Comparison of ENCODE assay signal across 1 cellular context in the genomic region with DNA sequence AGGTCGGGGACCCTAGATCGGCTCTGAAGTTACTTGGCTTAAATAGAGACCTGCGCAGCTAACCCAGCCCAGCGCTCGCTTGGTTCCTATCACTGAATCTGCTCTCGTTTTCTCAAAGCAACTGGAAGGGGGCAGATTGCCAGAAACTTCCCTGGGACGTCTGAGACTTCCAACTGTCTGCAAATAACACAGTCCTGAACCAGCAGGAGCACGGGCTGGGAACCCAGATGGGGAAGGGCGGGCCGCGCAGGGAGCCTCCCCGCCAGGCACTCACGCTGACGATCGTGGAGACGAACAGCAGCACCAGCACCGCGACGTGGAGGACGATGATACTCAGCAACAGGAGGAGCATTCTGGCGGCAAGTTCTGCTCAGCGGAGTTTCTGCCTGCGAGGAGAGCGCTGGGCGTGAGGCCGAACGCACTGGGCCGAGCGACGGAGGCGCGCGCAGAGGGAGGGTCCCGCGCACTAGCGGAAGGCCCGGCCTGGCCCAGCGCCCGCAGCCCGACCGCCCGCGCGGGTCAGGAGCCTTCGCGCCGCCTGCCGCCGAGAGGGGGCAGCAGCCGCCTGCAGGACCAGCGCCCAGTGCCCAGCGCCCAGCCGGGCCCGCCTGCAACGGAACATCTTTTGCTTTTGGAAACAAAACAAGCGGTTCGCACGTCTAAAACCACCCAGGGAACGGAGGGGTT.
TF ChIP-seq lines count a peak whose summit lies in the region.

No MANE protein-coding gene starts in this region.

TF ChIP-seq in HepG2, 621 proteins besides CTCF, POLR2A, EP300 and RAD21 (continued from another document and continues in another):
- TF ChIP-seq, protein P1, sequence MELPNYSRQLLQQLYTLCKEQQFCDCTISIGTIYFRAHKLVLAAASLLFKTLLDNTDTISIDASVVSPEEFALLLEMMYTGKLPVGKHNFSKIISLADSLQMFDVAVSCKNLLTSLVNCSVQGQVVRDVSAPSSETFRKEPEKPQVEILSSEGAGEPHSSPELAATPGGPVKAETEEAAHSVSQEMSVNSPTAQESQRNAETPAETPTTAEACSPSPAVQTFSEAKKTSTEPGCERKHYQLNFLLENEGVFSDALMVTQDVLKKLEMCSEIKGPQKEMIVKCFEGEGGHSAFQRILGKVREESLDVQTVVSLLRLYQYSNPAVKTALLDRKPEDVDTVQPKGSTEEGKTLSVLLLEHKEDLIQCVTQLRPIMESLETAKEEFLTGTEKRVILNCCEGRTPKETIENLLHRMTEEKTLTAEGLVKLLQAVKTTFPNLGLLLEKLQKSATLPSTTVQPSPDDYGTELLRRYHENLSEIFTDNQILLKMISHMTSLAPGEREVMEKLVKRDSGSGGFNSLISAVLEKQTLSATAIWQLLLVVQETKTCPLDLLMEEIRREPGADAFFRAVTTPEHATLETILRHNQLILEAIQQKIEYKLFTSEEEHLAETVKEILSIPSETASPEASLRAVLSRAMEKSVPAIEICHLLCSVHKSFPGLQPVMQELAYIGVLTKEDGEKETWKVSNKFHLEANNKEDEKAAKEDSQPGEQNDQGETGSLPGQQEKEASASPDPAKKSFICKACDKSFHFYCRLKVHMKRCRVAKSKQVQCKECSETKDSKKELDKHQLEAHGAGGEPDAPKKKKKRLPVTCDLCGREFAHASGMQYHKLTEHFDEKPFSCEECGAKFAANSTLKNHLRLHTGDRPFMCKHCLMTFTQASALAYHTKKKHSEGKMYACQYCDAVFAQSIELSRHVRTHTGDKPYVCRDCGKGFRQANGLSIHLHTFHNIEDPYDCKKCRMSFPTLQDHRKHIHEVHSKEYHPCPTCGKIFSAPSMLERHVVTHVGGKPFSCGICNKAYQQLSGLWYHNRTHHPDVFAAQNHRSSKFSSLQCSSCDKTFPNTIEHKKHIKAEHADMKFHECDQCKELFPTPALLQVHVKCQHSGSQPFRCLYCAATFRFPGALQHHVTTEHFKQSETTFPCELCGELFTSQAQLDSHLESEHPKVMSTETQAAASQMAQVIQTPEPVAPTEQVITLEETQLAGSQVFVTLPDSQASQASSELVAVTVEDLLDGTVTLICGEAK (IDR thresholded peaks at IDR 0.05) = no peak
- TF ChIP-seq, protein P1 (CRISPR knock-in tag; IDR thresholded peaks at IDR 0.05) = no peak
- 0 out of 2 replicates have a peak, but pooled peaks have one; percentile 55 for TF ChIP-seq ZNF879 (CRISPR knock-in tag; IDR thresholded peaks at IDR 0.05)
- TF ChIP-seq, protein P2, sequence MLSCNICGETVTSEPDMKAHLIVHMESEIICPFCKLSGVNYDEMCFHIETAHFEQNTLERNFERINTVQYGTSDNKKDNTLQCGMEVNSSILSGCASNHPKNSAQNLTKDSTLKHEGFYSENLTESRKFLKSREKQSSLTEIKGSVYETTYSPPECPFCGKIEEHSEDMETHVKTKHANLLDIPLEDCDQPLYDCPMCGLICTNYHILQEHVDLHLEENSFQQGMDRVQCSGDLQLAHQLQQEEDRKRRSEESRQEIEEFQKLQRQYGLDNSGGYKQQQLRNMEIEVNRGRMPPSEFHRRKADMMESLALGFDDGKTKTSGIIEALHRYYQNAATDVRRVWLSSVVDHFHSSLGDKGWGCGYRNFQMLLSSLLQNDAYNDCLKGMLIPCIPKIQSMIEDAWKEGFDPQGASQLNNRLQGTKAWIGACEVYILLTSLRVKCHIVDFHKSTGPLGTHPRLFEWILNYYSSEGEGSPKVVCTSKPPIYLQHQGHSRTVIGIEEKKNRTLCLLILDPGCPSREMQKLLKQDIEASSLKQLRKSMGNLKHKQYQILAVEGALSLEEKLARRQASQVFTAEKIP (CRISPR knock-in tag; IDR thresholded peaks at IDR 0.05; ENCODE audit: borderline replicate concordance) = no peak
- TF ChIP-seq PAF1 (CRISPR knock-in tag; IDR thresholded peaks at IDR 0.05) = no peak
- TF ChIP-seq, protein P3, sequence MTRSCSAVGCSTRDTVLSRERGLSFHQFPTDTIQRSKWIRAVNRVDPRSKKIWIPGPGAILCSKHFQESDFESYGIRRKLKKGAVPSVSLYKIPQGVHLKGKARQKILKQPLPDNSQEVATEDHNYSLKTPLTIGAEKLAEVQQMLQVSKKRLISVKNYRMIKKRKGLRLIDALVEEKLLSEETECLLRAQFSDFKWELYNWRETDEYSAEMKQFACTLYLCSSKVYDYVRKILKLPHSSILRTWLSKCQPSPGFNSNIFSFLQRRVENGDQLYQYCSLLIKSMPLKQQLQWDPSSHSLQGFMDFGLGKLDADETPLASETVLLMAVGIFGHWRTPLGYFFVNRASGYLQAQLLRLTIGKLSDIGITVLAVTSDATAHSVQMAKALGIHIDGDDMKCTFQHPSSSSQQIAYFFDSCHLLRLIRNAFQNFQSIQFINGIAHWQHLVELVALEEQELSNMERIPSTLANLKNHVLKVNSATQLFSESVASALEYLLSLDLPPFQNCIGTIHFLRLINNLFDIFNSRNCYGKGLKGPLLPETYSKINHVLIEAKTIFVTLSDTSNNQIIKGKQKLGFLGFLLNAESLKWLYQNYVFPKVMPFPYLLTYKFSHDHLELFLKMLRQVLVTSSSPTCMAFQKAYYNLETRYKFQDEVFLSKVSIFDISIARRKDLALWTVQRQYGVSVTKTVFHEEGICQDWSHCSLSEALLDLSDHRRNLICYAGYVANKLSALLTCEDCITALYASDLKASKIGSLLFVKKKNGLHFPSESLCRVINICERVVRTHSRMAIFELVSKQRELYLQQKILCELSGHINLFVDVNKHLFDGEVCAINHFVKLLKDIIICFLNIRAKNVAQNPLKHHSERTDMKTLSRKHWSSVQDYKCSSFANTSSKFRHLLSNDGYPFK (CRISPR knock-in tag; IDR thresholded peaks at IDR 0.05; ENCODE audit: borderline replicate concordance) = no peak
- TF ChIP-seq PPARG (CRISPR knock-in tag; conservative IDR thresholded peaks at IDR 0.05) = no peak
- no peak for TF ChIP-seq POLR2AphosphoS2 (IDR thresholded peaks at IDR 0.05; ENCODE audit: low read depth, low read length)
- TF ChIP-seq ELF3 (CRISPR knock-in tag; IDR thresholded peaks at IDR 0.05) = 0 out of 2 replicates have a peak, but pooled peaks have one; percentile 21
- TF ChIP-seq, protein P4, sequence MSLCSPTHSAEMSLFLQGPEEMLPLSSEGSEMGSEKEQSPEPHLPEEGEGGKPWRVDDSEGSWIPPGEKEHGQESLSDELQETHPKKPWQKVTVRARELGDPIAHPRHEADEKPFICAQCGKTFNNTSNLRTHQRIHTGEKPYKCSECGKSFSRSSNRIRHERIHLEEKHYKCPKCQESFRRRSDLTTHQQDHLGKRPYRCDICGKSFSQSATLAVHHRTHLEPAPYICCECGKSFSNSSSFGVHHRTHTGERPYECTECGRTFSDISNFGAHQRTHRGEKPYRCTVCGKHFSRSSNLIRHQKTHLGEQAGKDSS (CRISPR knock-in tag; IDR thresholded peaks at IDR 0.05; ENCODE audit: borderline replicate concordance, low read depth) = no peak; the same call in 1 of the 2 replicates
- 0 out of 2 replicates have a peak, but pooled peaks have one; percentile 30 for TF ChIP-seq ZNF552 (CRISPR knock-in tag; IDR thresholded peaks at IDR 0.05; ENCODE audit: borderline replicate concordance)
- no peak for TF ChIP-seq NFE2L2 (IDR thresholded peaks at IDR 0.05; ENCODE audit: low read length)
- 0 out of 2 replicates have a peak, but pooled peaks have one; percentile 9 for TF ChIP-seq NFE2 (CRISPR knock-in tag; IDR thresholded peaks at IDR 0.05)
- TF ChIP-seq, protein P5, sequence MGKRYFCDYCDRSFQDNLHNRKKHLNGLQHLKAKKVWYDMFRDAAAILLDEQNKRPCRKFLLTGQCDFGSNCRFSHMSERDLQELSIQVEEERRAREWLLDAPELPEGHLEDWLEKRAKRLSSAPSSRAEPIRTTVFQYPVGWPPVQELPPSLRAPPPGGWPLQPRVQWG (CRISPR knock-in tag; IDR thresholded peaks at IDR 0.05; ENCODE audit: borderline replicate concordance, low read depth) = no peak
- TF ChIP-seq, protein P6, sequence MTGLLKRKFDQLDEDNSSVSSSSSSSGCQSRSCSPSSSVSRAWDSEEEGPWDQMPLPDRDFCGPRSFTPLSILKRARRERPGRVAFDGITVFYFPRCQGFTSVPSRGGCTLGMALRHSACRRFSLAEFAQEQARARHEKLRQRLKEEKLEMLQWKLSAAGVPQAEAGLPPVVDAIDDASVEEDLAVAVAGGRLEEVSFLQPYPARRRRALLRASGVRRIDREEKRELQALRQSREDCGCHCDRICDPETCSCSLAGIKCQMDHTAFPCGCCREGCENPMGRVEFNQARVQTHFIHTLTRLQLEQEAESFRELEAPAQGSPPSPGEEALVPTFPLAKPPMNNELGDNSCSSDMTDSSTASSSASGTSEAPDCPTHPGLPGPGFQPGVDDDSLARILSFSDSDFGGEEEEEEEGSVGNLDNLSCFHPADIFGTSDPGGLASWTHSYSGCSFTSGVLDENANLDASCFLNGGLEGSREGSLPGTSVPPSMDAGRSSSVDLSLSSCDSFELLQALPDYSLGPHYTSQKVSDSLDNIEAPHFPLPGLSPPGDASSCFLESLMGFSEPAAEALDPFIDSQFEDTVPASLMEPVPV (CRISPR knock-in tag; IDR thresholded peaks at IDR 0.05) = peak; percentile 77; the same call in 1 of the 2 replicates
- TF ChIP-seq, protein P7, sequence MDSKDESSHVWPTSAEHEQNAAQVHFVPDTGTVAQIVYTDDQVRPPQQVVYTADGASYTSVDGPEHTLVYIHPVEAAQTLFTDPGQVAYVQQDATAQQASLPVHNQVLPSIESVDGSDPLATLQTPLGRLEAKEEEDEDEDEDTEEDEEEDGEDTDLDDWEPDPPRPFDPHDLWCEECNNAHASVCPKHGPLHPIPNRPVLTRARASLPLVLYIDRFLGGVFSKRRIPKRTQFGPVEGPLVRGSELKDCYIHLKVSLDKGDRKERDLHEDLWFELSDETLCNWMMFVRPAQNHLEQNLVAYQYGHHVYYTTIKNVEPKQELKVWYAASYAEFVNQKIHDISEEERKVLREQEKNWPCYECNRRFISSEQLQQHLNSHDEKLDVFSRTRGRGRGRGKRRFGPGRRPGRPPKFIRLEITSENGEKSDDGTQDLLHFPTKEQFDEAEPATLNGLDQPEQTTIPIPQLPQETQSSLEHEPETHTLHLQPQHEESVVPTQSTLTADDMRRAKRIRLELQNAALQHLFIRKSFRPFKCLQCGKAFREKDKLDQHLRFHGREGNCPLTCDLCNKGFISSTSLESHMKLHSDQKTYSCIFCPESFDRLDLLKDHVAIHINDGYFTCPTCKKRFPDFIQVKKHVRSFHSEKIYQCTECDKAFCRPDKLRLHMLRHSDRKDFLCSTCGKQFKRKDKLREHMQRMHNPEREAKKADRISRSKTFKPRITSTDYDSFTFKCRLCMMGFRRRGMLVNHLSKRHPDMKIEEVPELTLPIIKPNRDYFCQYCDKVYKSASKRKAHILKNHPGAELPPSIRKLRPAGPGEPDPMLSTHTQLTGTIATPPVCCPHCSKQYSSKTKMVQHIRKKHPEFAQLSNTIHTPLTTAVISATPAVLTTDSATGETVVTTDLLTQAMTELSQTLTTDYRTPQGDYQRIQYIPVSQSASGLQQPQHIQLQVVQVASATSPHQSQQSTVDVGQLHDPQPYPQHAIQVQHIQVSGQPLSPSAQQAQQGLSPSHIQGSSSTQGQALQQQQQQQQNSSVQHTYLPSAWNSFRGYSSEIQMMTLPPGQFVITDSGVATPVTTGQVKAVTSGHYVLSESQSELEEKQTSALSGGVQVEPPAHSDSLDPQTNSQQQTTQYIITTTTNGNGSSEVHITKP (CRISPR knock-in tag; IDR thresholded peaks at IDR 0.05; ENCODE audit: low read depth) = no peak
- no peak for TF ChIP-seq CREM (IDR thresholded peaks at IDR 0.05)
- TF ChIP-seq CREM (CRISPR knock-in tag; IDR thresholded peaks at IDR 0.05) = no peak
- peak; percentile 81 for TF ChIP-seq ZSCAN25 (CRISPR knock-in tag; IDR thresholded peaks at IDR 0.05)
- TF ChIP-seq RELA (CRISPR knock-in tag; IDR thresholded peaks at IDR 0.05) = no peak
